ENCODE assay signal across 8 cellular contexts in genomic region chr6:157644043-157644810, GRCh38.
A peak's percentile ranks its signal among the peaks of the same experiment; 100 is the strongest.
DNase-seq lines count a peak whose midpoint lies in the region; ATAC-seq and TF ChIP-seq lines count a peak whose summit lies in the region.

No MANE protein-coding gene starts in this region.

- DNase-seq in AG09309 (ENCODE audit: low read depth) = peak; percentile 18
- peak; percentile 41 for DNase-seq in LHCN-M2 (ENCODE audit: low read depth)
- peak; percentile 37 for DNase-seq in activated T-cell treated with anti-CD3 and anti-CD28 coated beads, Interleukin-2, amount 50 U/mL, for 4 hours
- no peak for DNase-seq in kidney epithelial cell (ENCODE audit: low read depth)
- DNase-seq in amniotic stem cell (lab: John Stamatoyannopoulos, UW) = no peak

- ATAC-seq in activated T-cell treated with anti-CD3 and anti-CD28 coated beads, Interleukin-2, amount 50 U/mL, for 4 hours = peak; percentile 77 to 82
- ATAC-seq in HG03097 (IDR thresholded peaks at IDR 0.05; ENCODE audit: low FRiP score, unreplicated experiment) (no peak), GM19452 (IDR thresholded peaks at IDR 0.05; ENCODE audit: unreplicated experiment) (no peak), HG02642 (IDR thresholded peaks at IDR 0.05; ENCODE audit: poor library complexity, unreplicated experiment) (no peak)

- H3K4me3 Mint-ChIP-seq in activated T-cell treated with anti-CD3 and anti-CD28 coated beads, Interleukin-2, amount 50 U/mL, for 4 hours = no peak overlapping the region

- TF ChIP-seq CTCF in AG09309 (IDR thresholded peaks at IDR 0.05; ENCODE audit: control insufficient read depth, insufficient read depth, low read depth, low read length, missing control alignments) (peak; percentile 59), kidney epithelial cell (IDR thresholded peaks at IDR 0.05; ENCODE audit: insufficient read depth, low read length, poor library complexity, severe bottlenecking) (peak; percentile 8)

- peaks cover 7% of the 10 kb centered on the region for H3K4me1 Mint-ChIP-seq in activated T-cell treated with anti-CD3 and anti-CD28 coated beads, Interleukin-2, amount 50 U/mL, for 4 hours (ENCODE audit: low read depth)

- no peaks in the 10 kb centered on the region for H3K9me3 Mint-ChIP-seq in activated T-cell treated with anti-CD3 and anti-CD28 coated beads, Interleukin-2, amount 50 U/mL, for 4 hours

- no peaks in the 10 kb centered on the region for H3K27me3 Mint-ChIP-seq in activated T-cell treated with anti-CD3 and anti-CD28 coated beads, Interleukin-2, amount 50 U/mL, for 4 hours (ENCODE audit: low read depth)

- no peaks in the 10 kb centered on the region for H3K36me3 Mint-ChIP-seq in activated T-cell treated with anti-CD3 and anti-CD28 coated beads, Interleukin-2, amount 50 U/mL, for 4 hours (ENCODE audit: insufficient read depth)

- no peaks in the 10 kb centered on the region for H3K27me3 ChIP-seq in kidney epithelial cell (ENCODE audit: control insufficient read depth, insufficient read depth, low read length)

- H3K36me3 ChIP-seq in kidney epithelial cell (ENCODE audit: control insufficient read depth, insufficient read depth, low read length) = no peaks in the 10 kb centered on the region

- H3K4me3 ChIP-seq in AG09309 (ENCODE audit: control insufficient read depth, low read depth, low read length) (no peak overlapping the region), kidney epithelial cell (ENCODE audit: low read depth, low read length) (no peak overlapping the region)

Comparison
In these comparisons a context has a peak if more than half of its experiments do, and no peak if none do; other contexts are left out.
1. DNase-seq: peak in AG09309 (single experiment), LHCN-M2 (single experiment) and activated T-cell treated with anti-CD3 and anti-CD28 coated beads, Interleukin-2, amount 50 U/mL, for 4 hours (single experiment); none in kidney epithelial cell (single experiment) and amniotic stem cell (single experiment).
2. ATAC-seq: peak in activated T-cell treated with anti-CD3 and anti-CD28 coated beads, Interleukin-2, amount 50 U/mL, for 4 hours (2 of 2); none in HG03097 (single experiment), GM19452 (single experiment) and HG02642 (single experiment).